Comparison of ENCODE assay signal across 12 cellular contexts in the genomic region with DNA sequence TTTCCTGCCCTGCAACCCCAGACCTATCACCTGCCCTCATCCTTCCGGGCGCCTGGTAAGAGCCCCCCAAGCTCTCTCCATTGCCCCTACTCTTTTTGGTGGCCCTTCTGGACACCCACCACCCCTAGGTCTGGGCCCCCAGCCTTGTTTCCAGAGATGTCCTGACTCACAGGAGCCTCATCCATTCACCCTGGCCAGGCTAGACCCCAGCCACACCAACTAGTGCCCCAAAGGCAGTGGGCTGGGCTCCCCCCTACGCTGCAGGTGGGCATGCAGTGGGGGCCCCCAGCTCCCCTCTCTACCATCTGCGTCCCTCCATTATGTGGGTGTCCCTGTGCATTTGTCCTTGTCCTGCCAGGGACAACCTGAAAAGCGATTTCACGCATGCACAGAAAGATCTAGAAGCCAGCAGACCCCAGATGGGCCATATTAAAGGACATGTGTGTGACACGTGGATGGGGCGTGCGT. TPM values are rescaled to one million over a fixed set of nuclear protein-coding genes. Genes with fewer than 3 reads are reported as not detected.
DNase-seq lines count a peak whose midpoint lies in the region; TF ChIP-seq lines count a peak whose summit lies in the region.
"Had no signal": no experiment of that assay in that cellular context is flagged by ENCODE, and none has a peak within 500 bp of the region (broad histone marks: within the 10 kb centered on the region; RNA-seq: fewer than 3 reads in every experiment).

No MANE protein-coding gene starts in this region.

- WGBS in endodermal cell (ENCODE audit: insufficient coverage in 1 of 2, insufficient read length in 1 of 2), 2 experiments: 89 to 98% methylated on average over 7 to 9 of the region's 9 CpGs
- 63 to 66% methylated on average over 7 to 9 of the region's 9 CpGs for WGBS in tibial nerve, 2 donors

- H3K4me3 Mint-ChIP-seq in endodermal cell: peak overlapping the region; percentile 48
- H3K4me3 Mint-ChIP-seq in mesothelial cell of epicardium: peak overlapping the region; percentile 43
- H3K4me3 Mint-ChIP-seq: activated T-cell treated with anti-CD3 and anti-CD28 coated beads, Interleukin-2, amount 50 U/mL, for 72 hours had no signal

- H3K27me3 ChIP-seq in endodermal cell (ENCODE audit: control insufficient read depth, insufficient read depth, low read length, poor library complexity, severe bottlenecking): no peaks in the 10 kb centered on the region
- H3K27me3 ChIP-seq in tibial nerve: no peaks in the 10 kb centered on the region

- no peaks in the 10 kb centered on the region for H3K9me3 Mint-ChIP-seq in endodermal cell
- H3K9me3 Mint-ChIP-seq in mesothelial cell of epicardium: no peaks in the 10 kb centered on the region
- H3K9me3 Mint-ChIP-seq: activated T-cell treated with anti-CD3 and anti-CD28 coated beads, Interleukin-2, amount 50 U/mL, for 72 hours; naive thymus-derived CD8-positive, alpha-beta T cell; stimulated activated naive CD8-positive, alpha-beta T cell treated with anti-CD3 and anti-CD28 coated beads, Interleukin-15, amount 100 ng/mL, for 72 hours had no signal

- H3K9ac ChIP-seq in endodermal cell (ENCODE audit: extremely low read depth, low read length, poor library complexity, severe bottlenecking): no peak overlapping the region
- H3K9ac ChIP-seq: KMS-11 had no signal

- DNase-seq in Jurkat, Clone E6-1 (ENCODE audit: low read depth, low spot score): no peak
- DNase-seq in endodermal cell: no peak
- no peak for DNase-seq in mesothelial cell of epicardium (ENCODE audit: low spot score in 2 of 2, unreplicated experiment in 2 of 2)
- DNase-seq in tibial nerve (ENCODE audit: low spot score in 2 of 2): no peak
- DNase-seq in DMS114 treated with DMSO at 0.1 percent for 48 hours (lab: John Stamatoyannopoulos, UW; ENCODE audit: unreplicated experiment): no peak
- DNase-seq in activated T-cell treated with anti-CD3 and anti-CD28 coated beads, Interleukin-2, amount 50 U/mL, for 1 hour: no peak
- no peak for DNase-seq in GM19238 (ENCODE audit: insufficient read length, low spot score)

- no peak overlapping the region for H3K27ac Mint-ChIP-seq in endodermal cell
- H3K27ac Mint-ChIP-seq in mesothelial cell of epicardium: peak overlapping the region; percentile 30
- H3K27ac Mint-ChIP-seq: activated T-cell treated with anti-CD3 and anti-CD28 coated beads, Interleukin-2, amount 50 U/mL, for 72 hours; naive thymus-derived CD8-positive, alpha-beta T cell; stimulated activated naive CD8-positive, alpha-beta T cell treated with anti-CD3 and anti-CD28 coated beads, Interleukin-15, amount 100 ng/mL, for 72 hours had no signal

- TF ChIP-seq CTCF in endodermal cell (conservative IDR thresholded peaks at IDR 0.05): no peak
- TF ChIP-seq CTCF in mesothelial cell of epicardium (IDR thresholded peaks at IDR 0.05; ENCODE audit: unreplicated experiment): no peak
- no peak for TF ChIP-seq CTCF in tibial nerve (IDR thresholded peaks at IDR 0.05)

- peaks cover 35% of the 10 kb centered on the region for H3K4me1 Mint-ChIP-seq in endodermal cell
- peaks cover 56% of the 10 kb centered on the region for H3K4me1 Mint-ChIP-seq in mesothelial cell of epicardium

- H3K9me3 ChIP-seq in endodermal cell (ENCODE audit: control insufficient read depth, low read length) (no peaks in the 10 kb centered on the region), tibial nerve (no peaks in the 10 kb centered on the region)

- no peak for TF ChIP-seq EP300 in tibial nerve (IDR thresholded peaks at IDR 0.05)

- H3K36me3 Mint-ChIP-seq in endodermal cell (ENCODE audit: low read depth) (no peaks in the 10 kb centered on the region), mesothelial cell of epicardium (no peaks in the 10 kb centered on the region)
- H3K36me3 Mint-ChIP-seq: naive thymus-derived CD8-positive, alpha-beta T cell had no signal

- peak overlapping the region; percentile 26; the same call in 1 of the 2 replicates for H3K4me3 ChIP-seq in Jurkat, Clone E6-1 (ENCODE audit: low read length)
- H3K4me3 ChIP-seq in endodermal cell (ENCODE audit: low read length): no peak overlapping the region
- peak overlapping the region; percentile 33 to 60 (median 40) for H3K4me3 ChIP-seq in tibial nerve

- H3K27ac ChIP-seq in endodermal cell (ENCODE audit: low read depth, low read length) (no peak overlapping the region), tibial nerve (peak overlapping the region; percentile 60 to 95 (median 84))
- H3K27ac ChIP-seq: KMS-11, VCaP had no signal

- H3K36me3 ChIP-seq in endodermal cell (ENCODE audit: control insufficient read depth, insufficient read depth, low read length) (no peaks in the 10 kb centered on the region), tibial nerve (no peaks in the 10 kb centered on the region)

- peaks cover 19% of the 10 kb centered on the region for H3K4me1 ChIP-seq in endodermal cell (ENCODE audit: control insufficient read depth, insufficient read depth, low read length)
- peaks cover 0 to 82% (median 51%) of the 10 kb centered on the region in 4 donors for H3K4me1 ChIP-seq in tibial nerve

- no peak for TF ChIP-seq POLR2A in tibial nerve (IDR thresholded peaks at IDR 0.05)

- peaks cover 12% of the 10 kb centered on the region for H3K27me3 Mint-ChIP-seq in endodermal cell (ENCODE audit: insufficient read depth)
- peaks cover 8% of the 10 kb centered on the region for H3K27me3 Mint-ChIP-seq in mesothelial cell of epicardium (ENCODE audit: low read depth)

RNA-seq across cellular contexts. Expression of a gene that starts 1.4 kb away (rescaled TPM):
- not detected for polyA plus RNA-seq in Jurkat, Clone E6-1 (2012; ENCODE audit: insufficient read depth, insufficient read length)
- total RNA-seq in endodermal cell (1 to 10 TPM; 3.7 to 4.7 TPM), mesothelial cell of epicardium (2.3 to 4.0 TPM (median 3.4 TPM) in 3 replicates), tibial nerve (10 to 100 TPM; 34.2 to 67.9 (median 46.3) TPM)
- 1.9 TPM for polyA plus RNA-seq in endodermal cell (2013, experiment 1 of 2)
- polyA plus RNA-seq in endodermal cell (2013, experiment 2 of 2): 1.5 TPM
- total RNA-seq: activated T-cell treated with anti-CD3 and anti-CD28 coated beads, Interleukin-2, amount 50 U/mL, for 72 hours; naive thymus-derived CD8-positive, alpha-beta T cell had no signal
- polyA plus RNA-seq: naive thymus-derived CD8-positive, alpha-beta T cell had no signal

RNA-seq across cellular contexts. Expression of a gene that starts 30.9 kb away (rescaled TPM):
- polyA plus RNA-seq in Jurkat, Clone E6-1 (2012; ENCODE audit: insufficient read depth, insufficient read length): not detected
- total RNA-seq in endodermal cell: not detected
- polyA plus RNA-seq in endodermal cell (2013, experiment 1 of 2): not detected
- polyA plus RNA-seq in endodermal cell (2013, experiment 2 of 2): not detected
- not detected in 3 replicates for total RNA-seq in mesothelial cell of epicardium
- not detected for total RNA-seq in tibial nerve
- total RNA-seq: activated T-cell treated with anti-CD3 and anti-CD28 coated beads, Interleukin-2, amount 50 U/mL, for 72 hours; naive thymus-derived CD8-positive, alpha-beta T cell had no signal

RNA-seq across cellular contexts. Expression of a gene that starts 37.1 kb away (rescaled TPM):
- polyA plus RNA-seq in Jurkat, Clone E6-1 (2012; ENCODE audit: insufficient read depth, insufficient read length): 20.0 TPM
- 10 to 100 TPM; 20.7 to 27.9 TPM for total RNA-seq in endodermal cell
- polyA plus RNA-seq in endodermal cell (2013, experiment 1 of 2): 9.3 TPM
- polyA plus RNA-seq in endodermal cell (2013, experiment 2 of 2): 8.0 TPM
- total RNA-seq in mesothelial cell of epicardium: 20.5 to 23.7 TPM (median 22.1 TPM) in 3 replicates
- 10 to 100 TPM; 27.1 to 36.1 (median 31.3) TPM for total RNA-seq in tibial nerve
